In genomic region chr14:104639889-104640548, GRCh38 we compare ENCODE assay signal across 8 cellular contexts. TPM values are rescaled to one million over a fixed set of nuclear protein-coding genes. Genes with fewer than 3 reads are reported as not detected.
A peak's percentile ranks its signal among the peaks of the same experiment; 100 is the strongest.
DNase-seq lines count a peak whose midpoint lies in the region; ATAC-seq and TF ChIP-seq lines count a peak whose summit lies in the region.

No MANE protein-coding gene starts in this region.

- H3K9me3 ChIP-seq in SK-N-SH (no peaks in the 10 kb centered on the region), adrenal gland (replicated peaks in 1 of 3) (no peaks in the 10 kb centered on the region)

- no peak for TF ChIP-seq POLR2A in adrenal gland (IDR thresholded peaks at IDR 0.05)

- H3K27ac ChIP-seq in SK-N-SH (ENCODE audit: low read depth in 2 of 2, low read length in 1 of 2) (no peak overlapping the region; a peak in 1 of 4 replicates), adrenal gland (no peak overlapping the region)

- CTCF ChIA-PET in SK-N-SH (lab: Yijun Ruan, JAX), result interaction anchor here (0.5 to 3.5 kb wide), 48 partner anchors 9 to 562 kb away, joined by 3 to 55 read pairs (median 4); no protein-coding TSS in a partner anchor

- no peaks in the 10 kb centered on the region for H3F3A ChIP-seq in SK-N-SH (replicated peaks; ENCODE audit: insufficient read depth)

- no peak overlapping the region for H3K9ac ChIP-seq in SK-N-SH

- H3K4me1 ChIP-seq in SK-N-SH (ENCODE audit: control insufficient read depth in 1 of 2, insufficient read depth in 2 of 2, low read depth in 1 of 2, low read length in 1 of 2) (peaks cover 0 to 4% of the 10 kb centered on the region in 2 experiments; a peak in 2 of 4 replicates), adrenal gland (replicated peaks in 1 of 2) (no peaks in the 10 kb centered on the region)

- 83% methylated on average over 1 of the region's 24 CpGs for WGBS in SK-N-SH (ENCODE audit: low lambda C conversion rate)
- WGBS in adrenal gland, 4 donors, result 5 to 80% (median 14%) methylated on average over 1 to 24 of the region's 24 CpGs

- intact Hi-C loops in adrenal gland (cut with DNase I), result loop anchor here (5.0 to 10.0 kb wide), 3 partner anchors 503 to 555 kb away; partner anchors contain the start of genes KIF26A (in 2 of the 2) and ASPG (in 1 of the 2)
- intact Hi-C loops in left ventricle myocardium superior (cut with micrococcal nuclease), result no loop called here

- H3K79me2 ChIP-seq in SK-N-SH (ENCODE audit: insufficient read depth), result no peaks in the 10 kb centered on the region

- TF ChIP-seq CTCF in SK-N-SH (IDR thresholded peaks at IDR 0.05) (peak; percentile 92), adrenal gland (IDR thresholded peaks at IDR 0.05) (peak; percentile 71 to 91 (median 85))

- TF ChIP-seq RAD21 in SK-N-SH (IDR thresholded peaks at IDR 0.05; ENCODE audit: low read length), result peak; percentile 98

- DNase-seq in ELF-1 (ENCODE audit: low read depth, low spot score) (peak; percentile 89), LoVo (ENCODE audit: low spot score) (peak; percentile 60), SK-N-SH (peak; percentile 97), adrenal gland (peak; percentile 51 to 80 (median 65)), left ventricle myocardium superior (peak; percentile 78), retina (peak; percentile 91)

- H3K4me2 ChIP-seq in SK-N-SH, result no peak overlapping the region

- no peaks in the 10 kb centered on the region for H3K36me3 ChIP-seq in SK-N-SH (replicated peaks in 1 of 2; ENCODE audit: control insufficient read depth in 1 of 2, insufficient read depth in 2 of 2, low read length in 1 of 2)
- H3K36me3 ChIP-seq in adrenal gland (replicated peaks in 1 of 2), result no peaks in the 10 kb centered on the region

- no peaks in the 10 kb centered on the region for H3K27me3 ChIP-seq in SK-N-SH (ENCODE audit: insufficient read depth)
- no peaks in the 10 kb centered on the region for H3K27me3 ChIP-seq in adrenal gland

- no peak for TF ChIP-seq EP300 in SK-N-SH (IDR thresholded peaks at IDR 0.05; ENCODE audit: borderline replicate concordance in 1 of 2, low read depth in 1 of 2, low read length in 1 of 2)

- H2AFZ ChIP-seq in SK-N-SH (ENCODE audit: low read depth), result no peak overlapping the region

- H3K4me3 ChIP-seq in SK-N-SH (ENCODE audit: low read depth in 2 of 2, low read length in 1 of 2) (no peak overlapping the region; a peak in 1 of 4 replicates), adrenal gland (no peak overlapping the region)

- H3K9me2 ChIP-seq in SK-N-SH, result no peaks in the 10 kb centered on the region

- POLR2A ChIA-PET in SK-N-SH (lab: Yijun Ruan, JAX), result interaction anchor here (0.7 kb wide), 1 partner anchor 317 kb away, joined by 3 read pairs; no protein-coding TSS in a partner anchor

- peak; percentile 92 for ATAC-seq in left ventricle myocardium superior
- ATAC-seq in HG03565 (IDR thresholded peaks at IDR 0.05; ENCODE audit: unreplicated experiment), result no peak
- no peak for ATAC-seq in GM21825 (IDR thresholded peaks at IDR 0.05; ENCODE audit: unreplicated experiment)

- no peaks in the 10 kb centered on the region for H4K20me1 ChIP-seq in SK-N-SH (ENCODE audit: insufficient read depth)

TF ChIP-seq in SK-N-SH, 30 proteins besides CTCF, POLR2A, EP300 and RAD21:
- TF ChIP-seq RCOR1 (IDR thresholded peaks at IDR 0.05; ENCODE audit: low read length) (no peak), TEAD4 (IDR thresholded peaks at IDR 0.05; ENCODE audit: borderline replicate concordance, insufficient read depth) (no peak), JUND (IDR thresholded peaks at IDR 0.05) (no peak), GATA2 (CRISPR knock-in tag; IDR thresholded peaks at IDR 0.05) (0 out of 2 replicates have a peak, but pooled peaks have one; percentile 23), IRF3 (IDR thresholded peaks at IDR 0.05; ENCODE audit: low read depth, low read length) (no peak), NRF1 (IDR thresholded peaks at IDR 0.05; ENCODE audit: low read depth, low read length) (no peak), FOSL2 (IDR thresholded peaks at IDR 0.05; ENCODE audit: borderline replicate concordance, low read depth) (no peak), TCF12 (IDR thresholded peaks at IDR 0.05) (no peak), SMC3 (IDR thresholded peaks at IDR 0.05; ENCODE audit: low read depth, low read length) (peak; percentile 93), NFIC (IDR thresholded peaks at IDR 0.05; ENCODE audit: borderline replicate concordance) (no peak), USF1 (IDR thresholded peaks at IDR 0.05; ENCODE audit: borderline replicate concordance, low read depth) (no peak), PBX3 (IDR thresholded peaks at IDR 0.05) (no peak), TAF1 (IDR thresholded peaks at IDR 0.05; ENCODE audit: borderline replicate concordance, low read depth, low read length) (no peak), ELF1 (IDR thresholded peaks at IDR 0.05) (no peak), EZH2phosphoT487 (IDR thresholded peaks at IDR 0.05; ENCODE audit: borderline replicate concordance, low read depth) (no peak)

RNA-seq across cellular contexts. Expression of gene TMEM179, which starts 35.4 kb away (rescaled TPM):
- polyA plus RNA-seq in SK-N-SH (2012; rRNA removed) (1.1 and 1.7 TPM in 2 replicates), adrenal gland (10 to 100 TPM in 2 of 3 donors, 1 to 10 TPM in 1; 4.5 to 76.7 (median 17.9) TPM)
- 1.5 and 1.8 TPM in 2 replicates for polyA plus RNA-seq in SK-N-SH (2012; cell fraction: cytosol; rRNA removed)
- polyA plus RNA-seq in SK-N-SH (2012; cell fraction: nucleus; rRNA removed), result 1.7 and 2.9 TPM in 2 replicates
- total RNA-seq in adrenal gland (10 to 100 TPM in 6 of 8 donors, 1 to 10 TPM in 2; 4.3 to 46.5 (median 13.2) TPM), left ventricle myocardium superior (not detected)

RNA-seq across cellular contexts. Expression of gene INF2, which starts 49.4 kb away (rescaled TPM):
- polyA plus RNA-seq in SK-N-SH (2012; rRNA removed) (20.1 and 32.5 TPM in 2 replicates), adrenal gland (100 to 1,000 TPM in 2 of 3 donors, 10 to 100 TPM in 1; 16.3 to 217 (median 117) TPM)
- polyA plus RNA-seq in SK-N-SH (2012; cell fraction: cytosol; rRNA removed), result 15.4 and 20.2 TPM in 2 replicates
- 97.9 and 115 TPM in 2 replicates for polyA plus RNA-seq in SK-N-SH (2012; cell fraction: nucleus; rRNA removed)
- total RNA-seq in adrenal gland (10 to 100 TPM; 36.8 to 72.9 (median 62.0) TPM), left ventricle myocardium superior (30.4 TPM)
